Comparison of ENCODE assay signal across 22 cellular contexts in genomic region chr3:11187678-11188077, GRCh38. TPM values are rescaled to one million over a fixed set of nuclear protein-coding genes. Genes with fewer than 3 reads are reported as not detected.
"Had no signal": no experiment of that assay in that cellular context is flagged by ENCODE, and none has a peak within 500 bp of the region (broad histone marks: within the 10 kb centered on the region; RNA-seq: fewer than 3 reads in every experiment).

No MANE protein-coding gene starts in this region.

- H3K4me3 ChIP-seq: colonic mucosa, hepatocyte, neural progenitor cell, ovary, right lobe of liver, smooth muscle cell, stomach, vagina had no signal

- H3K4me3 Mint-ChIP-seq: activated naive CD8-positive, alpha-beta T cell; naive thymus-derived CD4-positive, alpha-beta T cell; neural progenitor cell; stimulated activated effector memory CD8-positive, alpha-beta T cell treated with anti-CD3 and anti-CD28 coated beads, Interleukin-12 subunit alpha, Interleukin-12 subunit beta, amount 100 ng/mL, for 72 hours had no signal

- H3K27ac Mint-ChIP-seq: activated naive CD8-positive, alpha-beta T cell; naive thymus-derived CD4-positive, alpha-beta T cell; neural progenitor cell; stimulated activated effector memory CD8-positive, alpha-beta T cell treated with anti-CD3 and anti-CD28 coated beads, Interleukin-12 subunit alpha, Interleukin-12 subunit beta, amount 100 ng/mL, for 72 hours had no signal

- H3K9me3 Mint-ChIP-seq: naive thymus-derived CD4-positive, alpha-beta T cell; neural progenitor cell; stimulated activated effector memory CD8-positive, alpha-beta T cell treated with anti-CD3 and anti-CD28 coated beads, Interleukin-12 subunit alpha, Interleukin-12 subunit beta, amount 100 ng/mL, for 72 hours had no signal

- ATAC-seq: foreskin keratinocyte; left cardiac atrium; naive thymus-derived CD4-positive, alpha-beta T cell; right lobe of liver; stimulated activated effector memory CD8-positive, alpha-beta T cell treated with anti-CD3 and anti-CD28 coated beads, Interleukin-12 subunit alpha, Interleukin-12 subunit beta, amount 100 ng/mL, for 72 hours had no signal

- H3K4me1 Mint-ChIP-seq: naive thymus-derived CD4-positive, alpha-beta T cell; stimulated activated effector memory CD8-positive, alpha-beta T cell treated with anti-CD3 and anti-CD28 coated beads, Interleukin-12 subunit alpha, Interleukin-12 subunit beta, amount 100 ng/mL, for 72 hours had no signal

- H3K36me3 ChIP-seq: colonic mucosa, neural progenitor cell, ovary, right lobe of liver, stomach, vagina had no signal

- H3K9me3 ChIP-seq: colonic mucosa, ovary, right lobe of liver, stomach, vagina had no signal

- DNase-seq: activated CD4-positive, CD25-positive, alpha-beta regulatory T cell treated with anti-CD3 and anti-CD28 coated beads, Interleukin-2, amount 50 U/mL, for 72 hours; activated gamma-delta T cell; amniotic stem cell; caudate nucleus; colonic mucosa; erythroblast; foreskin keratinocyte; left cardiac atrium; mesendoderm; naive thymus-derived CD4-positive, alpha-beta T cell; ovary; right lobe of liver; stimulated activated CD4-positive, alpha-beta T cell treated with anti-CD3 and anti-CD28 coated beads, Interleukin-4, amount 100 ng/mL, for 24 hours; stomach; T-helper 2 cell; trophoblast cell had no signal

- H3K4me1 ChIP-seq: colonic mucosa, neural progenitor cell had no signal

- H3K27me3 ChIP-seq: colonic mucosa, foreskin keratinocyte, hepatocyte, neural progenitor cell, ovary, stomach, vagina had no signal

- H3K36me3 Mint-ChIP-seq: activated naive CD8-positive, alpha-beta T cell; naive thymus-derived CD4-positive, alpha-beta T cell; neural progenitor cell; stimulated activated effector memory CD8-positive, alpha-beta T cell treated with anti-CD3 and anti-CD28 coated beads, Interleukin-12 subunit alpha, Interleukin-12 subunit beta, amount 100 ng/mL, for 72 hours had no signal

RNA-seq across cellular contexts. Expression of gene HRH1, which starts 33.4 kb away (rescaled TPM):
- polyA plus RNA-seq: naive thymus-derived CD4-positive, alpha-beta T cell had no signal
